ENCODE assay signal across 22 cellular contexts in the genomic region with DNA sequence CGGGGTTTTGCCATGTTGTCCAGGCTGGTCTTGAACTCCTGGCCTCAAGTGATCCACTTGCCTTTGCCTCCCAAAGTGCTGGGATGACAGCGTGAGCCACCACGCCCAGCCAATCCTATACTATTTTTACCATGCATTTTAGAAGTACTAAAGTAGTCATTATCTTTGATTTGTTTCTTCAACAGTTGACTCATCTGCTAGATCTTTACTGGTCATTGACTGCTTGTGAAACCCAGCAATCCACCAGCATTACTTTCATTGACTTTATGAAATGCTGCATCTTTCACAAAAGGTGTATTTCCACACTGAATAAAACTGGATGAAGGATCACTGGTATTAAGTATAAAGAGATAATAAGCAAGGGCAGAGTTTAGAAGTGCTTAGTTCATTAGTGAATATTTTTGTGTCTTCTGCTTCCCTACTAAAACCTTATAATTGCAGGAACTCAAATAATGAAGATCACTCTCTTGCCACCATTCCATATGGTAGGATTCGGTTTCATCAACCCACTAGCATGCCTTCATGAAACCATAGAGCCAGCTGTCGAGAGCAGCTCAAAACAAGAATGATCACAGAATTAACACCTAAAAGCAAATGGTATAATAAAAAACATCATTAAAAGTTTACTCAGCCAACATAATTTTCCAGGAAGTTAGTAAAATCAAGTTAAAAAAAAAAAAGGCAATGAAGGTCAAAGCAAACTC. TPM values are rescaled to one million over a fixed set of nuclear protein-coding genes. Genes with fewer than 3 reads are reported as not detected.
DNase-seq lines count a peak whose midpoint lies in the region; ATAC-seq and TF ChIP-seq lines count a peak whose summit lies in the region.
"Had no signal": no experiment of that assay in that cellular context is flagged by ENCODE, and none has a peak within 500 bp of the region (broad histone marks: within the 10 kb centered on the region; RNA-seq: fewer than 3 reads in every experiment).

No MANE protein-coding gene starts in this region.

- no CpG with 5 or more reads among the region's 5 CpGs for WGBS in IMR-90 (ENCODE audit: extremely low coverage in 2 of 2, insufficient read length in 1 of 2), 2 experiments

- H3K56ac ChIP-seq in IMR-90 (ENCODE audit: extremely low read depth, insufficient read depth, low read length) = no peak overlapping the region

- no peak for TF ChIP-seq RAD21 in IMR-90 (IDR thresholded peaks at IDR 0.05; ENCODE audit: low read length)

- H3K9me1 ChIP-seq in IMR-90 (ENCODE audit: insufficient read depth, low read length) = peaks cover 12% of the 10 kb centered on the region

- no peak for TF ChIP-seq CTCF in IMR-90 (conservative IDR thresholded peaks at IDR 0.05; ENCODE audit: low read depth, low read length)
- no peak for TF ChIP-seq CTCF in choroid plexus epithelial cell (conservative IDR thresholded peaks at IDR 0.05; ENCODE audit: low read depth, low read length)

- peaks cover 20% of the 10 kb centered on the region for H3K4me1 ChIP-seq in IMR-90 (ENCODE audit: control insufficient read depth, insufficient read depth, low read length)

- peak overlapping the region; percentile 40 for H2BK5ac ChIP-seq in IMR-90 (ENCODE audit: low read depth, low read length, poor library complexity, severe bottlenecking)

- no peaks in the 10 kb centered on the region for H3K9me3 ChIP-seq in IMR-90 (ENCODE audit: control insufficient read depth, insufficient read depth, low read length)
- H3K9me3 ChIP-seq in T-helper 17 cell (ENCODE audit: control insufficient read depth, low read length, poor library complexity, severe bottlenecking) = no peaks in the 10 kb centered on the region
- H3K9me3 ChIP-seq: Caco-2, ovary, SK-N-SH, uterus had no signal

- no peak overlapping the region for H3K9ac ChIP-seq in IMR-90 (ENCODE audit: low read depth, low read length)
- H3K9ac ChIP-seq: SK-N-SH had no signal

- H3K4me3 ChIP-seq in IMR-90 (ENCODE audit: insufficient read depth, low read depth, low read length) (no peak overlapping the region), choroid plexus epithelial cell (ENCODE audit: low read depth, low read length) (no peak overlapping the region)
- H3K4me3 ChIP-seq: ovary, uterus had no signal

- CTCF ChIA-PET in IMR-90 (lab: Yijun Ruan, JAX) = no interaction called here

- no peak overlapping the region for H3K4me3 Mint-ChIP-seq in T-helper 17 cell
- H3K4me3 Mint-ChIP-seq: activated naive CD8-positive, alpha-beta T cell treated with anti-CD3 and anti-CD28 coated beads, Interleukin-2, amount 50 U/mL, for 24 hours; activated T-helper 17 cell treated with anti-CD3 and anti-CD28 coated beads, Interleukin-2, amount 50 U/mL, for 72 hours; B cell; effector memory CD8-positive, alpha-beta T cell had no signal

- H3K23ac ChIP-seq in IMR-90 (ENCODE audit: low read depth, low read length) = no peak overlapping the region

- dilution Hi-C loops in IMR-90 (cut with HindIII; ENCODE audit: low sequenced_read_pairs, unreplicated experiment) = no loop called here

- no peak overlapping the region for H2BK20ac ChIP-seq in IMR-90 (ENCODE audit: low read depth, low read length)

- H4K8ac ChIP-seq in IMR-90 (ENCODE audit: low read depth in 2 of 2, low read length in 2 of 2) = no peak overlapping the region

- no peaks in the 10 kb centered on the region for H3K36me3 Mint-ChIP-seq in T-helper 17 cell (ENCODE audit: low read depth)

- H2BK15ac ChIP-seq in IMR-90 (ENCODE audit: low read depth, low read length) = no peak overlapping the region

- peaks cover 68% of the 10 kb centered on the region for H4K20me1 ChIP-seq in IMR-90 (ENCODE audit: insufficient read depth, low read length)

- H3K4ac ChIP-seq in IMR-90 (ENCODE audit: low read depth, low read length) = no peak overlapping the region

- no peak for TF ChIP-seq POLR2A in IMR-90 (IDR thresholded peaks at IDR 0.05; ENCODE audit: low read depth, low read length)

- peak overlapping the region; percentile 15; the same call in 1 of the 2 replicates for H2AK5ac ChIP-seq in IMR-90 (ENCODE audit: low read depth, low read length)

- peak overlapping the region; percentile 8; the same call in 1 of the 2 replicates for H2BK120ac ChIP-seq in IMR-90 (ENCODE audit: low read depth, low read length)

- no TSS peak for BruUV-seq in IMR-90 (replicated peaks; lab: Mats Ljungman, UMichigan)

- in situ Hi-C loops in IMR-90 (cut with MboI; ENCODE audit: low sequenced_read_pairs) = no loop called here

- peaks cover 18 to 70% of the 10 kb centered on the region in 2 experiments; a peak in 3 of 4 replicates for H3K79me1 ChIP-seq in IMR-90 (ENCODE audit: low read depth in 1 of 2, low read length in 2 of 2)

- H3K4me1 Mint-ChIP-seq in T-helper 17 cell = peaks cover 2% of the 10 kb centered on the region

- no peaks in the 10 kb centered on the region for H3K27me3 ChIP-seq in IMR-90 (ENCODE audit: control insufficient read depth, insufficient read depth, low read length)
- H3K27me3 ChIP-seq: ovary, uterus had no signal

- peaks cover 32% of the 10 kb centered on the region for H3K36me3 ChIP-seq in IMR-90 (ENCODE audit: control insufficient read depth, insufficient read depth, low read length)
- H3K36me3 ChIP-seq: ovary, uterus had no signal

- peak; percentile 48 for DNase-seq in EH (ENCODE audit: low read depth)
- DNase-seq in IMR-90 = peak; percentile 80
- peak; percentile 47 for DNase-seq in choroid plexus epithelial cell (ENCODE audit: low read depth)
- peak; percentile 44 for DNase-seq in myocyte (ENCODE audit: low read depth)
- no peak for DNase-seq in T-helper 17 cell
- no peak for DNase-seq in NCI-H1092 (lab: John Stamatoyannopoulos, UW)
- DNase-seq: activated naive CD8-positive, alpha-beta T cell treated with anti-CD3 and anti-CD28 coated beads, Interleukin-2, amount 50 U/mL, for 24 hours; Caco-2; effector memory CD8-positive, alpha-beta T cell; H7; Karpas-422; NCI-H1105; NCI-H2107; NCI-H774; ovary; SK-N-SH; substantia nigra; T-helper 9 cell; uterus had no signal

- H3K14ac ChIP-seq in IMR-90 (replicated peaks; ENCODE audit: low read depth, low read length) = no peak overlapping the region

- no peak overlapping the region for H3K27ac Mint-ChIP-seq in T-helper 17 cell
- H3K27ac Mint-ChIP-seq: activated naive CD8-positive, alpha-beta T cell treated with anti-CD3 and anti-CD28 coated beads, Interleukin-2, amount 50 U/mL, for 24 hours; activated T-helper 17 cell treated with anti-CD3 and anti-CD28 coated beads, Interleukin-2, amount 50 U/mL, for 72 hours; B cell; effector memory CD8-positive, alpha-beta T cell had no signal

- no peak overlapping the region for H3K4me2 ChIP-seq in IMR-90 (ENCODE audit: low read depth, low read length)
- H3K4me2 ChIP-seq: SK-N-SH had no signal

- H4K91ac ChIP-seq in IMR-90 (ENCODE audit: insufficient read depth, low read depth, low read length) = no peak overlapping the region

- H3K27me3 Mint-ChIP-seq in T-helper 17 cell = no peaks in the 10 kb centered on the region
- H3K27me3 Mint-ChIP-seq: activated naive CD8-positive, alpha-beta T cell treated with anti-CD3 and anti-CD28 coated beads, Interleukin-2, amount 50 U/mL, for 24 hours; activated T-helper 17 cell treated with anti-CD3 and anti-CD28 coated beads, Interleukin-2, amount 50 U/mL, for 72 hours; B cell had no signal

- no peak overlapping the region for H2AK9ac ChIP-seq in IMR-90 (replicated peaks; ENCODE audit: low read depth, low read length, poor library complexity)

- H3K18ac ChIP-seq in IMR-90 (ENCODE audit: low read depth, low read length) = no peak overlapping the region

- intact Hi-C loops in IMR-90 (cut with micrococcal nuclease) = no loop called here

- POLR2A ChIA-PET in IMR-90 (lab: Charles Lee; ENCODE audit: unreplicated experiment) = no interaction called here

- H4K5ac ChIP-seq in IMR-90 (ENCODE audit: low read depth, low read length) = no peak overlapping the region

- H3K27ac ChIP-seq in IMR-90 (ENCODE audit: insufficient read depth, low read length) = peak overlapping the region; percentile 43; the same call in 1 of the 2 replicates
- H3K27ac ChIP-seq: ovary, uterus had no signal

- no peak overlapping the region for H2AFZ ChIP-seq in IMR-90 (replicated peaks; ENCODE audit: low read length, poor library complexity)

- peak; percentile 40 for ATAC-seq in IMR-90 (ENCODE audit: low read depth)
- ATAC-seq in T-helper 17 cell = no peak
- ATAC-seq in HG03520 (IDR thresholded peaks at IDR 0.05; ENCODE audit: unreplicated experiment) = no peak
- ATAC-seq: activated naive CD8-positive, alpha-beta T cell treated with anti-CD3 and anti-CD28 coated beads, Interleukin-2, amount 50 U/mL, for 24 hours; activated T-helper 17 cell treated with anti-CD3 and anti-CD28 coated beads, Interleukin-2, amount 50 U/mL, for 72 hours; effector memory CD8-positive, alpha-beta T cell had no signal

TF ChIP-seq in IMR-90, 13 proteins besides CTCF, POLR2A, EP300 and RAD21:
- no peak for TF ChIP-seq USF2 (IDR thresholded peaks at IDR 0.05; ENCODE audit: low read depth, low read length)
- no peak for TF ChIP-seq NFE2L2 (IDR thresholded peaks at IDR 0.05; ENCODE audit: low read depth, low read length)
- peak; percentile 21; the same call in 1 of the 2 replicates for TF ChIP-seq FOS (IDR thresholded peaks at IDR 0.05; ENCODE audit: low read depth, low read length)
- no peak for TF ChIP-seq MAFK (IDR thresholded peaks at IDR 0.05; ENCODE audit: low read depth, low read length)
- TF ChIP-seq MAZ (IDR thresholded peaks at IDR 0.05; ENCODE audit: borderline replicate concordance, low read depth, low read length) = no peak
- TF ChIP-seq CEBPB (IDR thresholded peaks at IDR 0.05; ENCODE audit: low read depth, low read length) = peak; percentile 84
TF ChIP-seq in IMR-90: peak in this region for 2.

RNA-seq across cellular contexts. Expression of gene IRS1, which starts 33.1 kb away (rescaled TPM):
- total RNA-seq in IMR-90 (2012; rRNA removed) (21.1 and 29.4 TPM in 2 replicates), myocyte (32.3 and 38.1 TPM in 2 replicates), T-helper 17 cell (1 to 10 TPM in 1 of 2 donors, under 1 TPM in 1; 0.90 to 6.2 TPM)
- 37.1 and 44.5 TPM in 2 replicates for polyA plus RNA-seq in IMR-90 (2012; rRNA removed)
- 15.4 and 40.6 TPM in 2 replicates for polyA plus RNA-seq in IMR-90 (2012; cell fraction: cytosol; rRNA removed)
- polyA plus RNA-seq in IMR-90 (2012; cell fraction: nucleus; rRNA removed; ENCODE audit: low replicate concordance) = 20.3 and 39.6 TPM in 2 replicates
- polyA plus RNA-seq in myocyte (2012) = 11.7 TPM

Comparison
In these comparisons a context has a peak if more than half of its experiments do, and no peak if none do; other contexts are left out.
1. DNase-seq: peak in EH (single experiment), IMR-90 (single experiment), choroid plexus epithelial cell (single experiment) and myocyte (single experiment); none in T-helper 17 cell (0 of 3) and NCI-H1092 (single experiment).